Comparison of ENCODE assay signal across 20 cellular contexts in genomic region chr1:15900662-15901279, GRCh38. TPM values are rescaled to one million over a fixed set of nuclear protein-coding genes. Genes with fewer than 3 reads are reported as not detected.
DNase-seq lines count a peak whose midpoint lies in the region; ATAC-seq, FAIRE-seq and TF ChIP-seq lines count a peak whose summit lies in the region.
"Had no signal": no experiment of that assay in that cellular context is flagged by ENCODE, and none has a peak within 500 bp of the region (broad histone marks: within the 10 kb centered on the region; RNA-seq: fewer than 3 reads in every experiment).

No MANE protein-coding gene starts in this region.

- no peak overlapping the region for H3K4me3 ChIP-seq in right atrium auricular region
- H3K4me3 ChIP-seq in H1 (ENCODE audit: extremely low read depth in 1 of 4, insufficient read depth in 2 of 4, low read depth in 3 of 4, low read length in 4 of 4) = no peak overlapping the region
- H3K4me3 ChIP-seq: body of pancreas, hepatocyte, ovary had no signal

- H3K23ac ChIP-seq in H1 (ENCODE audit: insufficient read length) = no peak overlapping the region

- H3K23me2 ChIP-seq in H1 (ENCODE audit: low read depth, low read length) = no peaks in the 10 kb centered on the region

- no peak overlapping the region for H4K91ac ChIP-seq in H1 (replicated peaks; ENCODE audit: insufficient read length, low read length)

- intact Hi-C loops in left ventricle myocardium superior (cut with micrococcal nuclease) = loop anchor here (10.0 kb wide), 1 partner anchor 66 kb away; no protein-coding TSS in a partner anchor

- peak overlapping the region in 1 of 4 experiments; percentile 27; a peak in 1 of 7 replicates for H3K9ac ChIP-seq in H1 (replicated peaks in 1 of 4; ENCODE audit: extremely low read depth in 1 of 4, low read depth in 3 of 4, low read length in 3 of 4)
- H3K9ac ChIP-seq: KMS-11 had no signal

- no peak overlapping the region for H2BK20ac ChIP-seq in H1 (ENCODE audit: low read length)

- H3K4me3 Mint-ChIP-seq in nephron = no peak overlapping the region
- H3K4me3 Mint-ChIP-seq: stimulated activated memory B cell treated with anti-CD40 and anti-IgM and Interleukin-4, amounts not matched to agents 10 μg/mL and 1 μg/mL and 100 μg/mL, for 72 hours had no signal

- no peak overlapping the region for H3K18ac ChIP-seq in H1 (ENCODE audit: extremely low read depth, low read length)

- WGBS in H1 (ENCODE audit: extremely low coverage in 1 of 2, insufficient coverage in 1 of 2, insufficient read length in 1 of 2, insufficient replicate concordance in 2 of 2, low coverage in 1 of 2, low lambda C conversion rate in 2 of 2, missing lambda C conversion rate in 1 of 2), 2 experiments = 82% methylated on average over 8 of the region's 8 CpGs; no CpG with 5 or more reads in 1 of the 2 experiments

- H3K79me1 ChIP-seq in H1 (ENCODE audit: low read depth, low read length) = peaks cover 3% of the 10 kb centered on the region; the same call in 1 of the 2 replicates

- no peak overlapping the region for H3K56ac ChIP-seq in H1 (replicated peaks; ENCODE audit: insufficient read length, low read depth, low read length)

- H3K27me3 Mint-ChIP-seq in nephron (ENCODE audit: low read depth) = no peaks in the 10 kb centered on the region
- H3K27me3 Mint-ChIP-seq: stimulated activated memory B cell treated with anti-CD40 and anti-IgM and Interleukin-4, amounts not matched to agents 10 μg/mL and 1 μg/mL and 100 μg/mL, for 72 hours had no signal

- DNase-seq in right atrium auricular region (ENCODE audit: low spot score) (no peak), left ventricle myocardium superior (no peak), H1 (ENCODE audit: low read depth in 1 of 2, low spot score in 2 of 2) (no peak), DMS153 treated with DMSO at 0.1 percent for 48 hours (lab: John Stamatoyannopoulos, UW; ENCODE audit: unreplicated experiment) (no peak), OCI-M2 (lab: John Stamatoyannopoulos, UW; ENCODE audit: unreplicated experiment) (no peak)
- DNase-seq: activated CD4-positive, CD25-positive, alpha-beta regulatory T cell treated with anti-CD3 and anti-CD28 coated beads, Interleukin-2, amount 50 U/mL, for 72 hours; activated gamma-delta T cell; body of pancreas; Caco-2; kidney glomerular epithelial cell; NCI-H1436; NCI-H345; ovary; SHP77 treated with DMSO at 0.1 percent for 48 hours had no signal

- H3K27ac Mint-ChIP-seq in nephron = peak overlapping the region; percentile 35 to 87 (median 43)
- H3K27ac Mint-ChIP-seq: stimulated activated memory B cell treated with anti-CD40 and anti-IgM and Interleukin-4, amounts not matched to agents 10 μg/mL and 1 μg/mL and 100 μg/mL, for 72 hours had no signal

- no peak for ATAC-seq in left ventricle myocardium superior
- no peak for ATAC-seq in HG03159 (IDR thresholded peaks at IDR 0.05; ENCODE audit: unreplicated experiment)
- no peak for ATAC-seq in GM18520 (IDR thresholded peaks at IDR 0.05; ENCODE audit: unreplicated experiment)
- ATAC-seq: body of pancreas; stimulated activated memory B cell treated with anti-CD40 and anti-IgM and Interleukin-4, amounts not matched to agents 10 μg/mL and 1 μg/mL and 100 μg/mL, for 72 hours had no signal

- H3K4me1 ChIP-seq in right atrium auricular region (peaks cover 0 to 34% of the 10 kb centered on the region in 2 donors), H1 (replicated peaks in 1 of 4; ENCODE audit: control insufficient read depth in 3 of 4, insufficient read depth in 4 of 4, low read length in 3 of 4) (peaks cover 0 to 6% (median 0%) of the 10 kb centered on the region in 4 experiments; a peak in 2 of 7 replicates)
- H3K4me1 ChIP-seq: Caco-2 had no signal

- no peak for FAIRE-seq in H1 (lab: Jason Lieb, UNC)

- CTCF ChIA-PET in H1 (lab: Charles Lee; ENCODE audit: partially characterized antibody) = interaction anchor here (0.6 to 0.7 kb wide), 2 partner anchors 147 to 1745 kb away, joined by 3 to 4 read pairs; no protein-coding TSS in a partner anchor

- no peak for TF ChIP-seq EP300 in H1 (IDR thresholded peaks at IDR 0.05; ENCODE audit: borderline replicate concordance in 1 of 2, low read depth in 2 of 2, low read length in 2 of 2)

- H3K36me3 ChIP-seq in right atrium auricular region = peaks cover 5% of the 10 kb centered on the region
- H3K36me3 ChIP-seq in H1 (ENCODE audit: control insufficient read depth in 2 of 4, insufficient read depth in 4 of 4, low read length in 3 of 4) = 0 out of 8 replicates have a peak, but pooled peaks cover 0 to 3% (median 0%) of the 10 kb centered on the region in 4 experiments
- H3K36me3 ChIP-seq: ovary had no signal

- H2AK5ac ChIP-seq in H1 (ENCODE audit: low read depth, low read length) = no peak overlapping the region; the same call in 1 of the 2 replicates

- H3K9me3 ChIP-seq in right atrium auricular region (no peaks in the 10 kb centered on the region), H1 (ENCODE audit: insufficient read depth in 2 of 2, low read depth in 1 of 2, low read length in 1 of 2) (no peaks in the 10 kb centered on the region)
- H3K9me3 ChIP-seq: body of pancreas, Caco-2, ovary had no signal

- H3K27me3 ChIP-seq in right atrium auricular region (no peaks in the 10 kb centered on the region), H1 (replicated peaks in 1 of 4; ENCODE audit: control insufficient read depth in 3 of 4, extremely low read depth in 1 of 4, insufficient read depth in 3 of 4, low read length in 3 of 4) (no peaks in the 10 kb centered on the region)
- H3K27me3 ChIP-seq: body of pancreas, hepatocyte, ovary had no signal

- peaks cover 11% of the 10 kb centered on the region for H3K4me1 Mint-ChIP-seq in nephron

- TF ChIP-seq POLR2A in H1 (IDR thresholded peaks at IDR 0.05; ENCODE audit: control extremely low read depth in 1 of 2, low read depth in 2 of 2, low read length in 2 of 2) = no peak

- H4K20me1 ChIP-seq in H1 (replicated peaks in 1 of 2; ENCODE audit: control insufficient read depth in 1 of 2, insufficient read depth in 2 of 2, low read length in 2 of 2) = peaks cover 4 to 5% of the 10 kb centered on the region in 2 experiments

- POLR2A ChIA-PET in H1 (lab: Charles Lee; ENCODE audit: partially characterized antibody) = interaction anchor here (0.6 to 1.3 kb wide), 2 partner anchors 54 to 135 kb away, joined by 3 to 4 read pairs; partner anchors contain the start of gene SPEN

- H3K9me3 Mint-ChIP-seq in nephron = no peaks in the 10 kb centered on the region

- no peak overlapping the region for H2BK5ac ChIP-seq in H1 (ENCODE audit: low read depth, low read length)

- H3K4ac ChIP-seq in H1 (replicated peaks; ENCODE audit: insufficient read length, low read depth, low read length) = no peak overlapping the region

- H2BK12ac ChIP-seq in H1 (ENCODE audit: low read depth, low read length) = no peak overlapping the region

- no peak for TF ChIP-seq CTCF in right atrium auricular region (IDR thresholded peaks at IDR 0.05)
- TF ChIP-seq CTCF in H1 (IDR thresholded peaks at IDR 0.05; ENCODE audit: control extremely low read depth in 1 of 3, insufficient read depth in 1 of 3, low read depth in 1 of 3, low read length in 3 of 3) = no peak
- no peak for TF ChIP-seq CTCF in nephron (IDR thresholded peaks at IDR 0.05; ENCODE audit: unreplicated experiment in 3 of 3)

- no peak overlapping the region for H2BK15ac ChIP-seq in H1 (ENCODE audit: low read length)

- no peak overlapping the region for H3K14ac ChIP-seq in H1 (ENCODE audit: insufficient read length)

- no peak overlapping the region for H2AFZ ChIP-seq in H1 (ENCODE audit: low read length)
- H2AFZ ChIP-seq: hepatocyte had no signal

- H2BK120ac ChIP-seq in H1 (replicated peaks; ENCODE audit: low read depth, low read length) = no peak overlapping the region

- no peak overlapping the region for H3K4me2 ChIP-seq in H1 (ENCODE audit: insufficient read depth in 1 of 2, low read depth in 2 of 2, low read length in 2 of 2)
- H3K4me2 ChIP-seq: hepatocyte, KMS-11 had no signal

- H4K5ac ChIP-seq in H1 (ENCODE audit: insufficient read length, low read depth, low read length) = no peak overlapping the region

- TF ChIP-seq RAD21 in H1 (IDR thresholded peaks at IDR 0.05 in 1 of 2, conservative IDR thresholded peaks at IDR 0.05 in 1 of 2; ENCODE audit: low read depth in 2 of 2, low read length in 2 of 2) = no peak

- H3K36me3 Mint-ChIP-seq in nephron (ENCODE audit: low read depth) = peaks cover 16% of the 10 kb centered on the region

- H3K27ac ChIP-seq in right atrium auricular region = peak overlapping the region; percentile 13 to 38
- no peak overlapping the region; the same call in 1 of the 2 replicates for H3K27ac ChIP-seq in H1 (ENCODE audit: low read depth, low read length)
- H3K27ac ChIP-seq: body of pancreas, hepatocyte, KMS-11, ovary had no signal

- H3K79me2 ChIP-seq in H1 (ENCODE audit: control insufficient read depth in 1 of 2, insufficient read depth in 2 of 2, low read length in 2 of 2) = peaks cover 0 to 88% of the 10 kb centered on the region in 2 experiments; a peak in 2 of 4 replicates

- H4K8ac ChIP-seq in H1 (ENCODE audit: extremely low read depth, insufficient read depth, low read length) = peak overlapping the region; percentile 31; the same call in 1 of the 2 replicates

TF ChIP-seq in H1, 55 proteins besides CTCF, POLR2A, EP300 and RAD21 (continues in another document):
- TF ChIP-seq GTF2F1 (IDR thresholded peaks at IDR 0.05; ENCODE audit: borderline replicate concordance, low read depth, low read length) = no peak
- TF ChIP-seq RBBP5 (IDR thresholded peaks at IDR 0.05; ENCODE audit: borderline replicate concordance, low read depth, low read length) = no peak
- no peak for TF ChIP-seq NRF1 (IDR thresholded peaks at IDR 0.05; ENCODE audit: low read depth, low read length)
- TF ChIP-seq KDM1A (IDR thresholded peaks at IDR 0.05; ENCODE audit: borderline replicate concordance, low read length) = no peak
- TF ChIP-seq ATF3 (IDR thresholded peaks at IDR 0.05; ENCODE audit: insufficient read depth, low read depth, low read length) = no peak
- no peak for TF ChIP-seq FOSL1 (IDR thresholded peaks at IDR 0.05; ENCODE audit: insufficient read depth, low read depth, low read length)
- no peak for TF ChIP-seq HDAC6 (IDR thresholded peaks at IDR 0.05; ENCODE audit: low read depth, low read length)

RNA-seq across cellular contexts. Expression of gene SPEN, which starts 53.3 kb away (rescaled TPM):
- total RNA-seq in right atrium auricular region (10 to 100 TPM; 25.0 to 32.9 TPM), left ventricle myocardium superior (20.5 TPM)
- 47.6 and 52.1 TPM in 2 replicates for total RNA-seq in H1 (2021; fragmentation: NEBNext Ultra II Directional; extraction: Animal tissue kit (Norgen Biotek cat#: 25700))
- polyA plus RNA-seq in H1 (2011; rRNA removed) = 12.5 and 13.6 TPM in 2 replicates
- polyA plus RNA-seq in H1 (2011; cell fraction: cytosol; rRNA removed) = 7.8 TPM
- 42.6 TPM for polyA plus RNA-seq in H1 (2011; cell fraction: nucleus; rRNA removed)
- polyA plus RNA-seq in H1 (2012, experiment 1 of 2) = 32.8 to 43.0 TPM (median 38.8 TPM) in 4 replicates
- 1.2 TPM for polyA plus RNA-seq in H1 (2012, experiment 2 of 2)
- 25.4 TPM for polyA plus RNA-seq in H1 (2013, experiment 1 of 2)
- 24.1 TPM for polyA plus RNA-seq in H1 (2013, experiment 2 of 2)
- polyA minus RNA-seq in H1 (2011; rRNA and poly(A)+ RNA removed) = 33.9 and 41.3 TPM in 2 replicates
- 27.7 TPM for polyA minus RNA-seq in H1 (2011; cell fraction: cytosol; rRNA and poly(A)+ RNA removed)
- 42.9 TPM for polyA minus RNA-seq in H1 (2011; cell fraction: nucleus; rRNA and poly(A)+ RNA removed)
